In the genomic region with DNA sequence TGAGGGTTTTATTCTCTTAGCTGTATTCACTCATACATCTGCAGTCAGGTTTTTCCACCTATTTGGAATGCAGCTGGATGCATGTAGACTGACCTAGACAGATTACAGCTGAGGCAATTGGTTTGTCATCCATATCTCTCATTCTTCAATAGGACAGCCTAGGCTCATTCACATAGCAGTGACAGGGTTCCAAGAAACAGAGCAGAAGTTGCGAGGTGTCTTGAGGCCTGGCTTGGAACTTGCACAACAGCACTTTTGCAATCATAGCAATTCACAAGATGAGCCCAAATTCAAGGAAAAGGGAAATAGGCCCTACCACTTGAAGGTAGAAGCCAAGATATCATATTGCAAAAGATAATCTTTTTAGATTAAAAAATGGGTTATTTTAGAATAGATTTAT, we compare ENCODE assay signal across 21 cellular contexts.
A peak's percentile ranks its signal among the peaks of the same experiment; 100 is the strongest.
DNase-seq lines count a peak whose midpoint lies in the region; ATAC-seq and TF ChIP-seq lines count a peak whose summit lies in the region.
"Had no signal": no experiment of that assay in that cellular context is flagged by ENCODE, and none has a peak within 500 bp of the region (broad histone marks: within the 10 kb centered on the region; RNA-seq: fewer than 3 reads in every experiment).

No MANE protein-coding gene starts in this region.

- H3K4me3 Mint-ChIP-seq in CD14-positive monocyte (no peak overlapping the region), osteocyte (ENCODE audit: unreplicated experiment) (no peak overlapping the region)
- H3K4me3 Mint-ChIP-seq in activated CD4-positive, alpha-beta T cell treated with anti-CD3 and anti-CD28 coated beads, Interleukin-2, amount 10 ng/mL, durations not matched to agents 24 days and 14 days = no peak overlapping the region
- H3K4me3 Mint-ChIP-seq: activated naive CD4-positive, alpha-beta T cell treated with anti-CD3 and anti-CD28 coated beads for 36 hours; mesothelial cell of epicardium; neural progenitor cell; stimulated activated naive CD8-positive, alpha-beta T cell treated with anti-CD3 and anti-CD28 coated beads, Interleukin-15, amount 100 ng/mL, for 72 hours had no signal

- H3K27me3 Mint-ChIP-seq in CD14-positive monocyte (ENCODE audit: low read depth in 3 of 3) (no peaks in the 10 kb centered on the region), osteocyte (ENCODE audit: unreplicated experiment) (no peaks in the 10 kb centered on the region)
- H3K27me3 Mint-ChIP-seq in activated CD4-positive, alpha-beta T cell treated with anti-CD3 and anti-CD28 coated beads, Interleukin-2, amount 10 ng/mL, durations not matched to agents 24 days and 14 days = no peaks in the 10 kb centered on the region
- H3K27me3 Mint-ChIP-seq: stimulated activated naive CD8-positive, alpha-beta T cell treated with anti-CD3 and anti-CD28 coated beads, Interleukin-15, amount 100 ng/mL, for 72 hours had no signal

- DNase-seq in CD14-positive monocyte (ENCODE audit: low spot score) = no peak
- DNase-seq in NOMO-1 treated with DMSO at 0.1 percent for 48 hours (lab: John Stamatoyannopoulos, UW; ENCODE audit: unreplicated experiment) = peak; percentile 87
- DNase-seq in fibroblast of mammary gland (ENCODE audit: low read depth) = peak; percentile 13
- no peak for DNase-seq in osteocyte (ENCODE audit: extremely low spot score, unreplicated experiment)
- no peak for DNase-seq in GM03348 (ENCODE audit: low spot score)
- DNase-seq in posterior vena cava (ENCODE audit: low spot score) = no peak
- no peak for DNase-seq in activated CD4-positive, alpha-beta T cell treated with anti-CD3 and anti-CD28 coated beads, Interleukin-2, amount 10 ng/mL, durations not matched to agents 24 days and 14 days
- DNase-seq: activated CD4-positive, alpha-beta T cell treated with anti-CD3 and anti-CD28 coated beads, Interleukin-2, amount 50 U/mL, for 4 hours; activated naive CD4-positive, alpha-beta T cell treated with anti-CD3 and anti-CD28 coated beads for 36 hours; activated T-cell treated with anti-CD3 and anti-CD28 coated beads, Interleukin-2, amount 50 U/mL, for 1 hour; COR-L47; cortex of kidney; EL; heart right ventricle; islet precursor cell; NCI-H187; NCI-H526; stimulated activated naive CD8-positive, alpha-beta T cell treated with anti-CD3 and anti-CD28 coated beads, Interleukin-15, amount 100 ng/mL, for 72 hours had no signal

- H3K36me3 Mint-ChIP-seq in CD14-positive monocyte (no peaks in the 10 kb centered on the region), osteocyte (ENCODE audit: unreplicated experiment) (no peaks in the 10 kb centered on the region)
- no peaks in the 10 kb centered on the region for H3K36me3 Mint-ChIP-seq in activated CD4-positive, alpha-beta T cell treated with anti-CD3 and anti-CD28 coated beads, Interleukin-2, amount 10 ng/mL, durations not matched to agents 24 days and 14 days (ENCODE audit: low read depth)
- H3K36me3 Mint-ChIP-seq: neural progenitor cell had no signal

- ATAC-seq in HG02973 (IDR thresholded peaks at IDR 0.05; ENCODE audit: unreplicated experiment) = no peak
- ATAC-seq: stimulated activated naive CD8-positive, alpha-beta T cell treated with anti-CD3 and anti-CD28 coated beads, Interleukin-15, amount 100 ng/mL, for 72 hours had no signal

- intact Hi-C loops in CD14-positive monocyte (cut with micrococcal nuclease) = no loop called here
- intact Hi-C loops in posterior vena cava (cut with DNase I) = no loop called here
- intact Hi-C loops in activated CD4-positive, alpha-beta T cell treated with anti-CD3 and anti-CD28 coated beads, Interleukin-2, amount 10 ng/mL, durations not matched to agents 24 days and 14 days (cut with micrococcal nuclease) = no loop called here

- H3K4me3 ChIP-seq in fibroblast of mammary gland (ENCODE audit: control insufficient read depth, low read depth, low read length) = no peak overlapping the region
- H3K4me3 ChIP-seq: heart right ventricle, neural progenitor cell had no signal

- H3K9me3 Mint-ChIP-seq in CD14-positive monocyte (peaks cover 2 to 27% (median 12%) of the 10 kb centered on the region in 7 donors), osteocyte (ENCODE audit: unreplicated experiment) (peaks cover 24% of the 10 kb centered on the region)
- peaks cover 6% of the 10 kb centered on the region for H3K9me3 Mint-ChIP-seq in activated CD4-positive, alpha-beta T cell treated with anti-CD3 and anti-CD28 coated beads, Interleukin-2, amount 10 ng/mL, durations not matched to agents 24 days and 14 days
- H3K9me3 Mint-ChIP-seq: stimulated activated naive CD8-positive, alpha-beta T cell treated with anti-CD3 and anti-CD28 coated beads, Interleukin-15, amount 100 ng/mL, for 72 hours had no signal

- TF ChIP-seq CTCF in CD14-positive monocyte (IDR thresholded peaks at IDR 0.05) (no peak), fibroblast of mammary gland (conservative IDR thresholded peaks at IDR 0.05; ENCODE audit: control insufficient read depth, insufficient read depth, low read depth, low read length) (no peak), osteocyte (IDR thresholded peaks at IDR 0.05) (no peak)

- H3K4me1 Mint-ChIP-seq in CD14-positive monocyte (peaks cover 13% of the 10 kb centered on the region), osteocyte (ENCODE audit: unreplicated experiment) (peaks cover 40% of the 10 kb centered on the region)
- H3K4me1 Mint-ChIP-seq in activated CD4-positive, alpha-beta T cell treated with anti-CD3 and anti-CD28 coated beads, Interleukin-2, amount 10 ng/mL, durations not matched to agents 24 days and 14 days = no peaks in the 10 kb centered on the region
- H3K4me1 Mint-ChIP-seq: mesothelial cell of epicardium; stimulated activated naive CD8-positive, alpha-beta T cell treated with anti-CD3 and anti-CD28 coated beads, Interleukin-15, amount 100 ng/mL, for 72 hours had no signal

- H3K27ac Mint-ChIP-seq in CD14-positive monocyte = peak overlapping the region in 4 of 7 donors; percentile 19 to 72 (median 58)
- peak overlapping the region; percentile 8 for H3K27ac Mint-ChIP-seq in osteocyte (ENCODE audit: unreplicated experiment)
- no peak overlapping the region for H3K27ac Mint-ChIP-seq in activated CD4-positive, alpha-beta T cell treated with anti-CD3 and anti-CD28 coated beads, Interleukin-2, amount 10 ng/mL, durations not matched to agents 24 days and 14 days
- H3K27ac Mint-ChIP-seq: activated naive CD4-positive, alpha-beta T cell treated with anti-CD3 and anti-CD28 coated beads for 36 hours; mesothelial cell of epicardium; neural progenitor cell; stimulated activated naive CD8-positive, alpha-beta T cell treated with anti-CD3 and anti-CD28 coated beads, Interleukin-15, amount 100 ng/mL, for 72 hours had no signal

Comparison
In these comparisons a context has a peak if more than half of its experiments do, and no peak if none do; other contexts are left out.
1. DNase-seq: peak in NOMO-1 treated with DMSO at 0.1 percent for 48 hours (single experiment) and fibroblast of mammary gland (single experiment); none in CD14-positive monocyte (single experiment), osteocyte (single experiment), GM03348 (single experiment), posterior vena cava (single experiment) and activated CD4-positive, alpha-beta T cell treated with anti-CD3 and anti-CD28 coated beads, Interleukin-2, amount 10 ng/mL, durations not matched to agents 24 days and 14 days (single experiment).